8 cellular contexts compared by ENCODE assay signal in the genomic region with DNA sequence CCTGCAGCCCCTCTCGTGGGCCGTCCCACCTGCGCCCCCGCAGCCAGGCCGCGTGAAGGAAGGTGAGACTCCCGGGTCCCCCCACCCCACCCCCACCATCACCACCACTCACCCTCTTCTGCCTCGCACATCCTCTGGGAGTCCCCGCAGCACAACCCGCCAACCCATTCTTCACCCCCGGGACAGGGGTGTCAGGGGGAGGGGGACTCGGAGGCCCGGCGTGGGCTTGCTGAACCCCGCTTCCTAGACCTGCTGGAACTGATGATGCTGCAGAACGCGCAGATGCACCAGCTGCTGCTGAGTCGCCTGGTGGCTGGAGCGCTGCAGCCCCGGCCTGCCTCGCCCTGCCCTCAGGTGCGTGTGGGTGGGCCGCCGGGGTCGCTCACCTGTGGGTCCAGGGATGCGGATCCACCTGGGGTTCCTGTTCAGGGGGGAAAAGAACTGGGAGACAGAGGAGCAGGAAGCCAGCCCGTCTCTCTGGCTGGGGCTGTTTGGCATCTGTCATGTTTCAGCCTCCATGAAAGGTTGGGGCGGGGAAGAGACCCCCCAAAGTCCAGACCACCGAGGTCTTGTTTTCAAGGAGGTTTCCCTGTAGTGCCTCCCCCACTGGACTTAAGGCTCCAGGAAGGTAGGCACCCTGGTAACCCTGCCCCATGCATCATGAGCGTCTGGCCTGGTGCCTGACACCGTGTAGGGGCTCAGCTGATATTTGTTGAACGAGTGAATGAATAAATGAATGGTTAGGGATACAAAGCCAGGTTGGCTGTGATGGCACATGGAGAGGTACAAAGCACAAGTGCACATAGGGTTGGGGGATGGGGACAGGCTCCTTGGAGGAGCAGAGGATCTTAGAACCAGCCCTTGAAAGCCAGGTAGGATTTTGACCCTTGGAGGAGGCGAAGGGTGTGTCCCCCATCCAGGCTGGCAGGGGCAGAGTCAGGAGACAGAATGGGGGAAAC. TPM values are rescaled to one million over a fixed set of nuclear protein-coding genes. Genes with fewer than 3 reads are reported as not detected.
DNase-seq lines count a peak whose midpoint lies in the region; ATAC-seq, FAIRE-seq and TF ChIP-seq lines count a peak whose summit lies in the region.

No MANE protein-coding gene starts in this region.

- no peaks in the 10 kb centered on the region for H3K4me1 ChIP-seq in ES-I3 (ENCODE audit: insufficient read depth, low read length)
- H3K4me1 ChIP-seq in endothelial cell of umbilical vein (ENCODE audit: control insufficient read depth, extremely low read depth, insufficient read depth, low read length) = peaks cover 50% of the 10 kb centered on the region
- peaks cover 7% of the 10 kb centered on the region for H3K4me1 ChIP-seq in ovary (ENCODE audit: insufficient read depth)

- dilution Hi-C loops in endothelial cell of umbilical vein (cut with MboI; ENCODE audit: extremely low pct_ligation_motif_present, low sequenced_read_pairs) = no loop called here

- H3K9ac ChIP-seq in ES-I3 (ENCODE audit: low read depth, low read length) (peak overlapping the region; percentile 69; the same call in 1 of the 2 replicates), endothelial cell of umbilical vein (replicated peaks; ENCODE audit: extremely low read depth, insufficient read depth, low read length) (no peak overlapping the region)

- peak; percentile 72 for DNase-seq in RPMI8226
- DNase-seq in endothelial cell of umbilical vein (ENCODE audit: low read depth, low spot score) = no peak
- DNase-seq in ovary = no peak
- no peak for DNase-seq in GM10266 (ENCODE audit: extremely low spot score)
- DNase-seq in cortex of kidney (lab: John Stamatoyannopoulos, UW) = no peak

- intact Hi-C loops in endothelial cell of umbilical vein (cut with micrococcal nuclease) = loop anchor here (1.0 kb wide), 1 partner anchor 26 kb away; no protein-coding TSS in a partner anchor
- intact Hi-C loops in ovary (cut with DNase I) = no loop called here

- no peak for FAIRE-seq in endothelial cell of umbilical vein (lab: Jason Lieb, UNC)

- peak overlapping the region in 2 of 3 experiments; percentile 12 to 37 for H3K4me3 ChIP-seq in endothelial cell of umbilical vein (replicated peaks in 1 of 3; ENCODE audit: insufficient read depth in 1 of 3, low read depth in 1 of 3, low read length in 3 of 3)
- peak overlapping the region; percentile 38 for H3K4me3 ChIP-seq in ovary

- H3K9me1 ChIP-seq in endothelial cell of umbilical vein (replicated peaks; ENCODE audit: control insufficient read depth, extremely low read depth, insufficient read depth, low read length) = no peaks in the 10 kb centered on the region

- no TSS peak for BruUV-seq in endothelial cell of umbilical vein (replicated peaks; lab: Mats Ljungman, UMichigan)

- TF ChIP-seq EP300 in ovary (IDR thresholded peaks at IDR 0.05) = no peak

- 23 to 31% (median 24%) methylated on average over 24 to 33 of the region's 33 CpGs for WGBS in ovary, 3 donors

- TF ChIP-seq CTCF in endothelial cell of umbilical vein (IDR thresholded peaks at IDR 0.05; ENCODE audit: extremely low read depth in 1 of 2, insufficient read depth in 1 of 2, low read depth in 1 of 2, low read length in 2 of 2) (no peak), ovary (IDR thresholded peaks at IDR 0.05) (no peak), GM10266 (IDR thresholded peaks at IDR 0.05; ENCODE audit: control insufficient read depth, insufficient read depth, low read depth, missing control alignments) (no peak)

- POLR2A ChIA-PET in endothelial cell of umbilical vein (lab: Charles Lee) = interaction anchor here (0.7 to 1.1 kb wide), 4 partner anchors 22 to 146 kb away, joined by 3 to 5 read pairs (median 4); no protein-coding TSS in a partner anchor

- ATAC-seq in HG03432 (IDR thresholded peaks at IDR 0.05; ENCODE audit: unreplicated experiment) (no peak), HG03025 (IDR thresholded peaks at IDR 0.05; ENCODE audit: low FRiP score, unreplicated experiment) (no peak)

- H3K36me3 ChIP-seq in ES-I3 (ENCODE audit: insufficient read depth, low read length) = no peaks in the 10 kb centered on the region
- peaks cover 15% of the 10 kb centered on the region in 2 experiments for H3K36me3 ChIP-seq in endothelial cell of umbilical vein (ENCODE audit: control insufficient read depth in 2 of 2, extremely low read depth in 1 of 2, insufficient read depth in 2 of 2, low read length in 2 of 2)
- H3K36me3 ChIP-seq in ovary = no peaks in the 10 kb centered on the region

- H3K27ac ChIP-seq in endothelial cell of umbilical vein (ENCODE audit: insufficient read depth, low read depth, low read length) (no peak overlapping the region), ovary (no peak overlapping the region)

- H3K27me3 ChIP-seq in endothelial cell of umbilical vein (ENCODE audit: control insufficient read depth in 2 of 2, insufficient read depth in 2 of 2, low read length in 2 of 2) (no peaks in the 10 kb centered on the region), ovary (no peaks in the 10 kb centered on the region)

- CTCF ChIA-PET in endothelial cell of umbilical vein (lab: Charles Lee) = interaction anchor here (0.8 to 6.6 kb wide), 9 partner anchors 9 to 283 kb away, joined by 4 to 113 read pairs (median 17); a partner anchor contains a TSS

- H3K9me3 ChIP-seq in ES-I3 (ENCODE audit: control insufficient read depth, insufficient read depth, low read length) = no peaks in the 10 kb centered on the region
- H3K9me3 ChIP-seq in endothelial cell of umbilical vein (replicated peaks; ENCODE audit: control insufficient read depth, insufficient read depth, low read length) = no peaks in the 10 kb centered on the region
- H3K9me3 ChIP-seq in ovary = no peaks in the 10 kb centered on the region

- TF ChIP-seq POLR2A in endothelial cell of umbilical vein (IDR thresholded peaks at IDR 0.05; ENCODE audit: low read depth, low read length) (no peak), ovary (IDR thresholded peaks at IDR 0.05) (no peak)

- no peak overlapping the region for H3K4me2 ChIP-seq in endothelial cell of umbilical vein (ENCODE audit: insufficient read depth, low read length)

- no peak overlapping the region for H2AFZ ChIP-seq in endothelial cell of umbilical vein (ENCODE audit: low read depth, low read length)

- peaks cover 13% of the 10 kb centered on the region for H3K79me2 ChIP-seq in endothelial cell of umbilical vein (ENCODE audit: control insufficient read depth, insufficient read depth, low read length)

- H4K20me1 ChIP-seq in endothelial cell of umbilical vein (replicated peaks; ENCODE audit: control insufficient read depth, extremely low read depth, insufficient read depth, low read length) = no peaks in the 10 kb centered on the region

TF ChIP-seq in endothelial cell of umbilical vein, 7 proteins besides CTCF, POLR2A, EP300 and RAD21:
- TF ChIP-seq POLR2AphosphoS5 (IDR thresholded peaks at IDR 0.05; ENCODE audit: insufficient read depth, low read depth, low read length) = peak; percentile 42
- TF ChIP-seq GATA2 (IDR thresholded peaks at IDR 0.05; ENCODE audit: insufficient read depth, insufficient read length, low read depth, low read length) = no peak

RNA-seq across cellular contexts. Expression of a gene that starts 0.8 kb away (rescaled TPM):
- total RNA-seq in endothelial cell of umbilical vein = 0.78 and 1.2 TPM in 2 replicates
- polyA plus RNA-seq in endothelial cell of umbilical vein = 0.39 and 0.60 TPM in 2 replicates
- 0.22 and 0.25 TPM in 2 replicates for polyA plus RNA-seq in endothelial cell of umbilical vein (2011; cell fraction: cytosol; rRNA removed)
- polyA plus RNA-seq in endothelial cell of umbilical vein (2011; cell fraction: nucleus; rRNA removed) = 1.1 TPM in 2 replicates
- polyA plus RNA-seq in endothelial cell of umbilical vein (2012) = 27.6 and 50.2 TPM in 2 replicates
- 0.40 and 0.46 TPM in 2 replicates for polyA minus RNA-seq in endothelial cell of umbilical vein
- polyA minus RNA-seq in endothelial cell of umbilical vein (2011; cell fraction: cytosol; rRNA and poly(A)+ RNA removed) = not detected
- 0.53 and 0.77 TPM in 2 replicates for polyA minus RNA-seq in endothelial cell of umbilical vein (2011; cell fraction: nucleus; rRNA and poly(A)+ RNA removed)
- total RNA-seq in ovary = 10 to 100 TPM in 1 of 7 donors, 1 to 10 TPM in 4, under 1 TPM in 1, not detected in 1; 0.20 to 58.5 (median 2.1) TPM
- under 1 TPM; 0.05 to 0.45 TPM for polyA plus RNA-seq in ovary

RNA-seq across cellular contexts. Expression of a gene that starts 21.4 kb away (rescaled TPM):
- total RNA-seq in endothelial cell of umbilical vein (514 and 586 TPM in 2 replicates), ovary (10 to 100 TPM in 5 of 7 donors, 1 to 10 TPM in 2; 6.8 to 29.0 (median 17.4) TPM)
- polyA plus RNA-seq in endothelial cell of umbilical vein (2,377 and 2,759 TPM in 2 replicates), ovary (10 to 100 TPM; 25.1 to 34.2 TPM)
- 1,397 and 1,487 TPM in 2 replicates for polyA plus RNA-seq in endothelial cell of umbilical vein (2011; cell fraction: cytosol; rRNA removed)
- 644 and 716 TPM in 2 replicates for polyA plus RNA-seq in endothelial cell of umbilical vein (2011; cell fraction: nucleus; rRNA removed)
- 616 and 790 TPM in 2 replicates for polyA plus RNA-seq in endothelial cell of umbilical vein (2012)
- 1,340 and 1,357 TPM in 2 replicates for polyA minus RNA-seq in endothelial cell of umbilical vein
- polyA minus RNA-seq in endothelial cell of umbilical vein (2011; cell fraction: cytosol; rRNA and poly(A)+ RNA removed) = not detected
- 203 and 216 TPM in 2 replicates for polyA minus RNA-seq in endothelial cell of umbilical vein (2011; cell fraction: nucleus; rRNA and poly(A)+ RNA removed)

RNA-seq across cellular contexts. Expression of a gene that starts 26.3 kb away (rescaled TPM):
- total RNA-seq in endothelial cell of umbilical vein (0.40 TPM in 1 of 2 replicates, not detected in the other), ovary (1 to 10 TPM in 1 of 7 donors, under 1 TPM in 5, not detected in 1; 0.27 to 2.5 (median 0.60) TPM)
- polyA plus RNA-seq in endothelial cell of umbilical vein (0.01 and 0.02 TPM in 2 replicates), ovary (under 1 TPM; 0.67 to 0.75 TPM)
- 0.06 and 0.11 TPM in 2 replicates for polyA plus RNA-seq in endothelial cell of umbilical vein (2011; cell fraction: cytosol; rRNA removed)
- 0.08 and 0.20 TPM in 2 replicates for polyA plus RNA-seq in endothelial cell of umbilical vein (2011; cell fraction: nucleus; rRNA removed)
- 0.04 and 0.13 TPM in 2 replicates for polyA plus RNA-seq in endothelial cell of umbilical vein (2012)
- 0.07 TPM in 1 of 2 replicates, not detected in the other for polyA minus RNA-seq in endothelial cell of umbilical vein
- polyA minus RNA-seq in endothelial cell of umbilical vein (2011; cell fraction: cytosol; rRNA and poly(A)+ RNA removed) = 0.51 TPM
- 0.10 TPM in 1 of 2 replicates, not detected in the other for polyA minus RNA-seq in endothelial cell of umbilical vein (2011; cell fraction: nucleus; rRNA and poly(A)+ RNA removed)

Comparison
In these comparisons a context has a peak if more than half of its experiments do, and no peak if none do; other contexts are left out.
1. RNA of a gene that starts 21.4 kb away (total RNA-seq): 514 to 586 TPM in endothelial cell of umbilical vein; 6.8 to 29.0 TPM in ovary; every median in the first group is over 10 times any median in the second.